ENCODE assay signal across 39 cellular contexts in genomic region chr2:73197579-73197978, GRCh38. TPM values are rescaled to one million over a fixed set of nuclear protein-coding genes. Genes with fewer than 3 reads are reported as not detected.
"Had no signal": no experiment of that assay in that cellular context is flagged by ENCODE, and none has a peak within 500 bp of the region (broad histone marks: within the 10 kb centered on the region; RNA-seq: fewer than 3 reads in every experiment).

No MANE protein-coding gene starts in this region.

- H3K4me1 Mint-ChIP-seq: activated T-helper 17 cell treated with anti-CD3 and anti-CD28 coated beads, Interleukin-2, amount 50 U/mL, for 72 hours had no signal

- H3K9me3 Mint-ChIP-seq: activated CD4-positive, alpha-beta memory T cell treated with anti-CD3 and anti-CD28 coated beads for 36 hours; activated CD4-positive, alpha-beta T cell treated with anti-CD3 and anti-CD28 coated beads, Interleukin-2, amount 10 ng/mL, durations not matched to agents 24 days and 14 days; activated CD8-positive, alpha-beta T cell treated with anti-CD3 and anti-CD28 coated beads for 36 hours; activated naive CD4-positive, alpha-beta T cell treated with anti-CD3 and anti-CD28 coated beads for 36 hours; activated naive CD4-positive, alpha-beta T cell treated with anti-CD3 and anti-CD28 coated beads, Interleukin-2, amount 50 U/mL, for 72 hours; activated naive CD8-positive, alpha-beta T cell treated with anti-CD3 and anti-CD28 coated beads for 36 hours; activated T-cell treated with anti-CD3 and anti-CD28 coated beads, Interleukin-2, amount 50 U/mL, for 4 hours; activated T-cell treated with anti-CD3 and anti-CD28 coated beads, Interleukin-2, amount 50 U/mL, for 72 hours; activated T-helper 1 cell treated with anti-CD3 and anti-CD28 coated beads, Interleukin-12 subunit alpha, Interleukin-12 subunit beta, Interleukin-2, Interleukin-4 antibody, amounts not matched to agents 30 ng/mL and 10 ng/mL and 1 ng/mL, durations not matched to agents 14 hours and 24 hours and 36 hours; activated T-helper 17 cell treated with anti-CD3 and anti-CD28 coated beads, Interleukin-2, amount 50 U/mL, for 72 hours; T-helper 1 cell treated with Interleukin-12 subunit alpha and Interleukin-12 subunit beta and Interleukin-4 antibody, amounts not matched to agents 30 μg/mL and 1 μg/mL, for 36 hours; T-helper 2 cell treated with Interferon-gamma antibody and Interleukin-4, amounts not matched to agents 5 μg/mL and 100 μg/mL, for 36 hours had no signal

- H3K36me3 ChIP-seq: adrenal gland, brain microvascular endothelial cell had no signal

- H3K9me3 ChIP-seq: adrenal gland, body of pancreas had no signal

- H3K27ac Mint-ChIP-seq: activated B cell treated with CpG ODN at 0.5 μM for 24 hours; activated CD4-positive, alpha-beta memory T cell treated with anti-CD3 and anti-CD28 coated beads for 36 hours; activated CD4-positive, alpha-beta T cell treated with anti-CD3 and anti-CD28 coated beads, Interleukin-2, amount 10 ng/mL, durations not matched to agents 24 days and 14 days; activated CD8-positive, alpha-beta T cell treated with anti-CD3 and anti-CD28 coated beads for 36 hours; activated naive CD4-positive, alpha-beta T cell treated with anti-CD3 and anti-CD28 coated beads for 36 hours; activated naive CD4-positive, alpha-beta T cell treated with anti-CD3 and anti-CD28 coated beads, Interleukin-2, amount 50 U/mL, for 72 hours; activated naive CD8-positive, alpha-beta T cell treated with anti-CD3 and anti-CD28 coated beads for 36 hours; activated T-cell treated with anti-CD3 and anti-CD28 coated beads, Interleukin-2, amount 50 U/mL, for 72 hours; activated T-helper 1 cell treated with anti-CD3 and anti-CD28 coated beads, Interleukin-12 subunit alpha, Interleukin-12 subunit beta, Interleukin-2, Interleukin-4 antibody, amounts not matched to agents 30 ng/mL and 10 ng/mL and 1 ng/mL, durations not matched to agents 14 hours and 24 hours and 36 hours; activated T-helper 17 cell treated with anti-CD3 and anti-CD28 coated beads, Interleukin-2, amount 50 U/mL, for 72 hours; T-helper 1 cell treated with Interleukin-12 subunit alpha and Interleukin-12 subunit beta and Interleukin-4 antibody, amounts not matched to agents 30 μg/mL and 1 μg/mL, for 36 hours; T-helper 2 cell treated with Interferon-gamma antibody and Interleukin-4, amounts not matched to agents 5 μg/mL and 100 μg/mL, for 36 hours had no signal

- H3K27ac ChIP-seq: adrenal gland, body of pancreas, brain microvascular endothelial cell, VCaP had no signal

- FAIRE-seq: astrocyte, TTC549 had no signal

- DNase-seq: activated B cell treated with CpG ODN at 0.5 μM for 24 hours; activated CD4-positive, alpha-beta memory T cell treated with anti-CD3 and anti-CD28 coated beads for 36 hours; activated CD4-positive, alpha-beta T cell treated with anti-CD3 and anti-CD28 coated beads for 4 hours; activated CD4-positive, alpha-beta T cell treated with anti-CD3 and anti-CD28 coated beads, Interleukin-2, amount 10 ng/mL, durations not matched to agents 24 days and 14 days; activated CD4-positive, alpha-beta T cell treated with anti-CD3 and anti-CD28 coated beads, Interleukin-2, amount 50 U/mL, for 1 hour; activated CD4-positive, alpha-beta T cell treated with anti-CD3 and anti-CD28 coated beads, Interleukin-2, amount 50 U/mL, for 4 hours; activated CD4-positive, CD25-positive, alpha-beta regulatory T cell treated with anti-CD3 and anti-CD28 coated beads, Interleukin-2, amount 50 U/mL, for 72 hours; activated CD8-positive, alpha-beta memory T cell treated with anti-CD3 and anti-CD28 coated beads, Interleukin-2, amount 50 U/mL, for 4 hours; activated CD8-positive, alpha-beta T cell treated with anti-CD3 and anti-CD28 coated beads for 36 hours; activated effector memory CD4-positive, alpha-beta T cell treated with anti-CD3 and anti-CD28 coated beads, Interleukin-2, amount 50 U/mL, for 16 hours; activated gamma-delta T cell treated with Interleukin-2 at 50 U/mL for 16 hours; activated naive CD4-positive, alpha-beta T cell; activated naive CD4-positive, alpha-beta T cell treated with anti-CD3 and anti-CD28 coated beads for 36 hours; activated naive CD4-positive, alpha-beta T cell treated with anti-CD3 and anti-CD28 coated beads, Interleukin-2, amount 50 U/mL, for 16 hours; activated naive CD8-positive, alpha-beta T cell treated with anti-CD3 and anti-CD28 coated beads for 36 hours; activated T-cell treated with anti-CD3 and anti-CD28 coated beads for 4 hours; activated T-cell treated with anti-CD3 and anti-CD28 coated beads, Interleukin-2, amount 50 U/mL, for 1 hour; activated T-cell treated with anti-CD3 and anti-CD28 coated beads, Interleukin-2, amount 50 U/mL, for 4 hours; activated T-cell treated with anti-CD3 and anti-CD28 coated beads, Interleukin-2, amount 50 U/mL, for 72 hours; adrenal gland; amniotic stem cell; aorta; body of pancreas; brain microvascular endothelial cell; central memory CD4-positive, alpha-beta T cell; SW 1271; T-helper 1 cell; T-helper 2 cell; T-helper 9 cell had no signal

- H3K36me3 Mint-ChIP-seq: activated CD4-positive, alpha-beta memory T cell treated with anti-CD3 and anti-CD28 coated beads for 36 hours; activated naive CD8-positive, alpha-beta T cell treated with anti-CD3 and anti-CD28 coated beads for 36 hours had no signal

- ATAC-seq: activated CD8-positive, alpha-beta T cell treated with anti-CD3 and anti-CD28 coated beads for 36 hours; activated naive CD4-positive, alpha-beta T cell treated with anti-CD3 and anti-CD28 coated beads, Interleukin-2, amount 50 U/mL, for 72 hours; activated T-cell treated with anti-CD3 and anti-CD28 coated beads, Interleukin-2, amount 50 U/mL, for 4 hours; activated T-cell treated with anti-CD3 and anti-CD28 coated beads, Interleukin-2, amount 50 U/mL, for 72 hours; activated T-helper 17 cell treated with anti-CD3 and anti-CD28 coated beads, Interleukin-2, amount 50 U/mL, for 72 hours; body of pancreas had no signal

- H3K4me3 ChIP-seq: adrenal gland, body of pancreas had no signal

- H3K4me3 Mint-ChIP-seq: activated B cell treated with CpG ODN at 0.5 μM for 24 hours; activated CD4-positive, alpha-beta memory T cell treated with anti-CD3 and anti-CD28 coated beads for 36 hours; activated CD4-positive, alpha-beta T cell treated with anti-CD3 and anti-CD28 coated beads, Interleukin-2, amount 10 ng/mL, durations not matched to agents 24 days and 14 days; activated CD8-positive, alpha-beta T cell treated with anti-CD3 and anti-CD28 coated beads for 36 hours; activated naive CD4-positive, alpha-beta T cell treated with anti-CD3 and anti-CD28 coated beads for 36 hours; activated naive CD8-positive, alpha-beta T cell treated with anti-CD3 and anti-CD28 coated beads for 36 hours; activated T-cell treated with anti-CD3 and anti-CD28 coated beads, Interleukin-2, amount 50 U/mL, for 4 hours; activated T-cell treated with anti-CD3 and anti-CD28 coated beads, Interleukin-2, amount 50 U/mL, for 72 hours; activated T-helper 1 cell treated with anti-CD3 and anti-CD28 coated beads, Interleukin-12 subunit alpha, Interleukin-12 subunit beta, Interleukin-2, Interleukin-4 antibody, amounts not matched to agents 30 ng/mL and 10 ng/mL and 1 ng/mL, durations not matched to agents 14 hours and 24 hours and 36 hours; activated T-helper 17 cell treated with anti-CD3 and anti-CD28 coated beads, Interleukin-2, amount 50 U/mL, for 72 hours; T-helper 1 cell treated with Interleukin-12 subunit alpha and Interleukin-12 subunit beta and Interleukin-4 antibody, amounts not matched to agents 30 μg/mL and 1 μg/mL, for 36 hours; T-helper 2 cell treated with Interferon-gamma antibody and Interleukin-4, amounts not matched to agents 5 μg/mL and 100 μg/mL, for 36 hours had no signal

RNA-seq across cellular contexts. Expression of gene NOTO, which starts 4.8 kb away (rescaled TPM):
- total RNA-seq: activated B cell treated with CpG ODN at 0.5 μM for 24 hours; activated CD4-positive, alpha-beta memory T cell treated with anti-CD3 and anti-CD28 coated beads for 36 hours; activated CD4-positive, alpha-beta T cell treated with anti-CD3 and anti-CD28 coated beads, Interleukin-2, amount 10 ng/mL, durations not matched to agents 24 days and 14 days; activated CD8-positive, alpha-beta memory T cell treated with anti-CD3 and anti-CD28 coated beads for 36 hours; activated CD8-positive, alpha-beta T cell treated with anti-CD3 and anti-CD28 coated beads for 36 hours; activated naive CD4-positive, alpha-beta T cell treated with anti-CD3 and anti-CD28 coated beads for 36 hours; activated naive CD4-positive, alpha-beta T cell treated with anti-CD3 and anti-CD28 coated beads, Interleukin-2, amount 50 U/mL, for 72 hours; activated naive CD8-positive, alpha-beta T cell treated with anti-CD3 and anti-CD28 coated beads for 36 hours; activated T-cell treated with anti-CD3 and anti-CD28 coated beads, Interleukin-2, amount 50 U/mL, for 4 hours; activated T-cell treated with anti-CD3 and anti-CD28 coated beads, Interleukin-2, amount 50 U/mL, for 72 hours; activated T-helper 1 cell treated with anti-CD3 and anti-CD28 coated beads, Interleukin-12 subunit alpha, Interleukin-12 subunit beta, Interleukin-2, Interleukin-4 antibody, amounts not matched to agents 30 ng/mL and 10 ng/mL and 1 ng/mL, durations not matched to agents 14 hours and 24 hours and 36 hours; activated T-helper 17 cell treated with anti-CD3 and anti-CD28 coated beads, Interleukin-2, amount 50 U/mL, for 72 hours; adrenal gland; aorta; astrocyte; body of pancreas; cardiac septum had no signal
- polyA plus RNA-seq: aorta had no signal
